ENCODE assay signal across 17 cellular contexts in genomic region chr22:46972901-46973831, GRCh38.
"Had no signal": no experiment of that assay in that cellular context is flagged by ENCODE, and none has a peak within 500 bp of the region (broad histone marks: within the 10 kb centered on the region; RNA-seq: fewer than 3 reads in every experiment).

No MANE protein-coding gene starts in this region.

- H3K9me3 ChIP-seq: ovary, upper lobe of right lung had no signal

- H3K4me2 ChIP-seq: hepatocyte, neural progenitor cell had no signal

- H2AFZ ChIP-seq: hepatocyte, neural progenitor cell had no signal

- H3K27ac ChIP-seq: hepatocyte, neural progenitor cell, ovary had no signal

- H3K4me3 ChIP-seq: hepatocyte, neural progenitor cell, ovary, upper lobe of right lung had no signal

- H3K9ac ChIP-seq: neural progenitor cell had no signal

- H3K9me3 Mint-ChIP-seq: activated CD8-positive, alpha-beta T cell treated with anti-CD3 and anti-CD28 coated beads for 36 hours; activated naive CD8-positive, alpha-beta T cell treated with anti-CD3 and anti-CD28 coated beads, Interleukin-2, amount 50 U/mL, for 24 hours; activated T-cell treated with anti-CD3 and anti-CD28 coated beads, Interleukin-2, amount 50 U/mL, for 24 hours; activated T-helper 2 cell treated with anti-CD3 and anti-CD28 coated beads, Interferon-gamma antibody, Interleukin-2, Interleukin-4, amounts not matched to agents 10 μg/mL and 5 μg/mL and 100 μg/mL, durations not matched to agents 14 hours and 24 hours and 36 hours; brain; neural progenitor cell; T-cell had no signal

- FAIRE-seq: colon had no signal

- H3K27me3 ChIP-seq: hepatocyte, neural progenitor cell, ovary, upper lobe of right lung had no signal

- H3K27ac Mint-ChIP-seq: activated CD8-positive, alpha-beta T cell treated with anti-CD3 and anti-CD28 coated beads for 36 hours; activated naive CD8-positive, alpha-beta T cell treated with anti-CD3 and anti-CD28 coated beads, Interleukin-2, amount 50 U/mL, for 24 hours; activated T-cell treated with anti-CD3 and anti-CD28 coated beads, Interleukin-2, amount 50 U/mL, for 24 hours; activated T-helper 2 cell treated with anti-CD3 and anti-CD28 coated beads, Interferon-gamma antibody, Interleukin-2, Interleukin-4, amounts not matched to agents 10 μg/mL and 5 μg/mL and 100 μg/mL, durations not matched to agents 14 hours and 24 hours and 36 hours; T-cell had no signal

- H3K36me3 ChIP-seq: neural progenitor cell, ovary had no signal

- DNase-seq: activated CD4-positive, alpha-beta T cell treated with anti-CD3 and anti-CD28 coated beads for 48 hours; activated CD4-positive, CD25-positive, alpha-beta regulatory T cell; activated CD8-positive, alpha-beta T cell treated with anti-CD3 and anti-CD28 coated beads for 36 hours; activated naive CD4-positive, alpha-beta T cell treated with Interleukin-2 at 50 U/mL for 16 hours; activated naive CD8-positive, alpha-beta T cell treated with anti-CD3 and anti-CD28 coated beads, Interleukin-2, amount 50 U/mL, for 24 hours; activated T-cell treated with anti-CD3 and anti-CD28 coated beads, Interleukin-2, amount 50 U/mL, for 24 hours; anterior cingulate cortex; central memory CD4-positive, alpha-beta T cell; stimulated activated naive CD4-positive, alpha-beta T cell had no signal

- ATAC-seq: activated CD8-positive, alpha-beta T cell treated with anti-CD3 and anti-CD28 coated beads for 36 hours; activated naive CD8-positive, alpha-beta T cell treated with anti-CD3 and anti-CD28 coated beads, Interleukin-2, amount 50 U/mL, for 24 hours; T-cell; upper lobe of right lung had no signal
